In the genomic region with DNA sequence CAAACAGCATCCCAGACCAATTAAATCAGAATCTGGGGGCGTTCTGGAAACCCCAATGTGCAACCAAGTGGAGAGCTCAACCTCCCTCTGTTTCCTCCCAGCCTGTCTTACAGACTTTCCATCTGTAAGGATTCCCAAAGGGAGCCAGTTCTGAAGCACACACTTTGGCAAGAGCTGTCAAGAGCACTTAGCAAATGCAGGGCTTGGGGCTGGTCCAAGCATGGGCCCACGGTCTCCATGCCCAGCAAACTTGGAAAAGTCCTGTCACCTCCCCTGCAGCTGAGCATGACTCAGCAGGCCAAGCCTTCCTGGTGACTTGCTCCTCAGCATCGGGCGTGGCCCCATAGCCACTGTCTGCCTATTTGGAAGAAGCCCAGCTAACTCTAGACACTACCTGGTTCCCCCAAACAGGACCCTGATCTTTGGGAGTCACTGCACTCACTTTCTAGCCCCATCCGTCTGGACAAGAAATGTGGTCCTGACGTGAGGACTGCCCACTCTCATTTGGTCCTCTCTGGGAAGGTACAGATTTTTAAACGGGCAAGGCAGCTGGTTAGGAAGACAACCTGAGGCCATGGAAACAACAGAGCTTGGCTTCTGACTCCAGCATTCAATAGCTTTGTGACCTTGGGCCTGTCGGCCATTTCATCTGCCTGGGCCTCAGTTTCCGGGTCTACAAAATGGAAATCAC, we compare ENCODE assay signal across 8 cellular contexts. TPM values are rescaled to one million over a fixed set of nuclear protein-coding genes. Genes with fewer than 3 reads are reported as not detected.
DNase-seq lines count a peak whose midpoint lies in the region; ATAC-seq and TF ChIP-seq lines count a peak whose summit lies in the region.

No MANE protein-coding gene starts in this region.

- peaks cover 36% of the 10 kb centered on the region for H3K79me2 ChIP-seq in osteoblast (ENCODE audit: insufficient read depth, low read length)

- H3K9me3 ChIP-seq in osteoblast (ENCODE audit: low read depth, low read length), result no peaks in the 10 kb centered on the region

- ATAC-seq in HG03354 (IDR thresholded peaks at IDR 0.05; ENCODE audit: poor library complexity, severe bottlenecking, unreplicated experiment) (no peak), GM19463 (IDR thresholded peaks at IDR 0.05; ENCODE audit: unreplicated experiment) (no peak)

- H3K4me1 ChIP-seq in osteoblast (ENCODE audit: insufficient read depth, low read length), result peaks cover 64% of the 10 kb centered on the region

- peaks cover 11% of the 10 kb centered on the region for H3K36me3 ChIP-seq in osteoblast (ENCODE audit: insufficient read depth, low read length)

- DNase-seq in AG10803 (ENCODE audit: low read depth), result peak; percentile 96
- DNase-seq in activated CD4-positive, alpha-beta T cell treated with anti-CD3 and anti-CD28 coated beads, Interleukin-2, amount 50 U/mL, for 48 hours, result peak; percentile 40 to 59
- DNase-seq in fibroblast of the conjunctiva (ENCODE audit: low read depth), result peak; percentile 75
- peak; percentile 95 for DNase-seq in osteoblast (ENCODE audit: insufficient read length, low spot score, missing footprints)
- DNase-seq in NCI-H187 treated with DMSO at 0.1 percent for 48 hours (lab: John Stamatoyannopoulos, UW), result no peak

- peak overlapping the region; percentile 53 for H3K4me2 ChIP-seq in osteoblast (ENCODE audit: insufficient read depth, low read length)

- TF ChIP-seq RAD21 in Ishikawa (IDR thresholded peaks at IDR 0.05; ENCODE audit: low read depth), result peak; percentile 23; the same call in 1 of the 2 replicates

- no peak overlapping the region for H2AFZ ChIP-seq in osteoblast (ENCODE audit: low read length)

- no peaks in the 10 kb centered on the region for H3K27me3 ChIP-seq in osteoblast (ENCODE audit: insufficient read depth, low read length)

- TF ChIP-seq EP300 in Ishikawa (IDR thresholded peaks at IDR 0.05; ENCODE audit: borderline replicate concordance), result peak; percentile 97

- peak overlapping the region; percentile 96 for H3K27ac ChIP-seq in osteoblast (ENCODE audit: low read depth, low read length)

- no peaks in the 10 kb centered on the region for H4K20me1 ChIP-seq in osteoblast (ENCODE audit: insufficient read depth, low read length)

- no peak overlapping the region for H3K4me3 ChIP-seq in AG10803 (ENCODE audit: low read length)
- H3K4me3 ChIP-seq in osteoblast (ENCODE audit: insufficient read depth, low read length), result peak overlapping the region; percentile 25

- TF ChIP-seq CTCF in AG10803 (conservative IDR thresholded peaks at IDR 0.05; ENCODE audit: low read length), result no peak
- no peak for TF ChIP-seq CTCF in osteoblast (IDR thresholded peaks at IDR 0.05; ENCODE audit: extremely low read depth, low read depth, low read length)

TF ChIP-seq in Ishikawa, 13 proteins besides CTCF, POLR2A, EP300 and RAD21:
- TF ChIP-seq CREB1 (IDR thresholded peaks at IDR 0.05; ENCODE audit: low read depth) (no peak), NFIC (IDR thresholded peaks at IDR 0.05) (peak; percentile 93), EGR1 (IDR thresholded peaks at IDR 0.05) (peak; percentile 41; the same call in 1 of the 2 replicates), YY1 (IDR thresholded peaks at IDR 0.05; ENCODE audit: low read depth) (no peak), TAF1 (IDR thresholded peaks at IDR 0.05; ENCODE audit: low read depth) (no peak), ZBTB7A (IDR thresholded peaks at IDR 0.05; ENCODE audit: low read depth) (no peak), FOXM1 (IDR thresholded peaks at IDR 0.05; ENCODE audit: borderline replicate concordance, low read depth) (peak; percentile 79), TEAD4 (IDR thresholded peaks at IDR 0.05) (peak; percentile 82), TCF12 (IDR thresholded peaks at IDR 0.05; ENCODE audit: low read depth) (peak; percentile 96), CEBPB (IDR thresholded peaks at IDR 0.05) (peak; percentile 37; the same call in 1 of the 2 replicates)
- TF ChIP-seq, protein P1, sequence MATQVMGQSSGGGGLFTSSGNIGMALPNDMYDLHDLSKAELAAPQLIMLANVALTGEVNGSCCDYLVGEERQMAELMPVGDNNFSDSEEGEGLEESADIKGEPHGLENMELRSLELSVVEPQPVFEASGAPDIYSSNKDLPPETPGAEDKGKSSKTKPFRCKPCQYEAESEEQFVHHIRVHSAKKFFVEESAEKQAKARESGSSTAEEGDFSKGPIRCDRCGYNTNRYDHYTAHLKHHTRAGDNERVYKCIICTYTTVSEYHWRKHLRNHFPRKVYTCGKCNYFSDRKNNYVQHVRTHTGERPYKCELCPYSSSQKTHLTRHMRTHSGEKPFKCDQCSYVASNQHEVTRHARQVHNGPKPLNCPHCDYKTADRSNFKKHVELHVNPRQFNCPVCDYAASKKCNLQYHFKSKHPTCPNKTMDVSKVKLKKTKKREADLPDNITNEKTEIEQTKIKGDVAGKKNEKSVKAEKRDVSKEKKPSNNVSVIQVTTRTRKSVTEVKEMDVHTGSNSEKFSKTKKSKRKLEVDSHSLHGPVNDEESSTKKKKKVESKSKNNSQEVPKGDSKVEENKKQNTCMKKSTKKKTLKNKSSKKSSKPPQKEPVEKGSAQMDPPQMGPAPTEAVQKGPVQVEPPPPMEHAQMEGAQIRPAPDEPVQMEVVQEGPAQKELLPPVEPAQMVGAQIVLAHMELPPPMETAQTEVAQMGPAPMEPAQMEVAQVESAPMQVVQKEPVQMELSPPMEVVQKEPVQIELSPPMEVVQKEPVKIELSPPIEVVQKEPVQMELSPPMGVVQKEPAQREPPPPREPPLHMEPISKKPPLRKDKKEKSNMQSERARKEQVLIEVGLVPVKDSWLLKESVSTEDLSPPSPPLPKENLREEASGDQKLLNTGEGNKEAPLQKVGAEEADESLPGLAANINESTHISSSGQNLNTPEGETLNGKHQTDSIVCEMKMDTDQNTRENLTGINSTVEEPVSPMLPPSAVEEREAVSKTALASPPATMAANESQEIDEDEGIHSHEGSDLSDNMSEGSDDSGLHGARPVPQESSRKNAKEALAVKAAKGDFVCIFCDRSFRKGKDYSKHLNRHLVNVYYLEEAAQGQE (IDR thresholded peaks at IDR 0.05; ENCODE audit: low read depth), result no peak
- TF ChIP-seq, protein P2, sequence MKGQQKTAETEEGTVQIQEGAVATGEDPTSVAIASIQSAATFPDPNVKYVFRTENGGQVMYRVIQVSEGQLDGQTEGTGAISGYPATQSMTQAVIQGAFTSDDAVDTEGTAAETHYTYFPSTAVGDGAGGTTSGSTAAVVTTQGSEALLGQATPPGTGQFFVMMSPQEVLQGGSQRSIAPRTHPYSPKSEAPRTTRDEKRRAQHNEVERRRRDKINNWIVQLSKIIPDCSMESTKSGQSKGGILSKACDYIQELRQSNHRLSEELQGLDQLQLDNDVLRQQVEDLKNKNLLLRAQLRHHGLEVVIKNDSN (IDR thresholded peaks at IDR 0.05), result no peak
- TF ChIP-seq, protein P3, sequence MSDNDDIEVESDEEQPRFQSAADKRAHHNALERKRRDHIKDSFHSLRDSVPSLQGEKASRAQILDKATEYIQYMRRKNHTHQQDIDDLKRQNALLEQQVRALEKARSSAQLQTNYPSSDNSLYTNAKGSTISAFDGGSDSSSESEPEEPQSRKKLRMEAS (IDR thresholded peaks at IDR 0.05), result peak; percentile 76

RNA-seq across cellular contexts. Expression of a gene that starts 16.9 kb away (rescaled TPM):
- total RNA-seq in osteoblast, result 28.3 and 43.4 TPM in 2 replicates
